1 cellular context compared by ENCODE assay signal in the genomic region with DNA sequence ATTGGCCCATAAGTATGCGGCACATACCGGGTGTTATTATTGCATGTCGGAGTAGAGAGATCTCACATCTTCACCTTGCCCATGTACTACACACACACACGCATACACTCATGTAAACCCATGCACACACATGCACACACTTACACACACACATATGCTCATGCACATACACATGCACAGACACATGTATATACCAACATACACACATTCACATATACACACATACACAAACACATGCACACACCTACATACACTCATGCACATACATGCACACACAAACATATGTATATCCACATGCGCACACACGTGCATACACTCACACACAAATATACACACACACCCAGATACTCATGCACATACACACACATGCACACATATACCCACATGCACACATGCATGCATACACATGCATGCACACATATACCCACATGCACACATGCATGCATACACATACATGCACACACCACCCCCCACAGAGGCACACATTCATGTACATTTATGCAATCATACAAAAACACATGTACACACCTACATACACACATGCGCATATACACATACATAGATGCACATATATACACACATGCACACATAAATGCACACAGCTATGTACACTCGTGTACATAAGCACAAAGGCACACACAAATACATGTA.
TF ChIP-seq lines count a peak whose summit lies in the region.

No MANE protein-coding gene starts in this region.

TF ChIP-seq in HCT116, 20 proteins besides CTCF, POLR2A, EP300 and RAD21:
- TF ChIP-seq FOSL1 (IDR thresholded peaks at IDR 0.05; ENCODE audit: low read depth) (no peak), CBX3 (IDR thresholded peaks at IDR 0.05; ENCODE audit: low read depth) (no peak), SIN3A (IDR thresholded peaks at IDR 0.05; ENCODE audit: low read depth) (no peak), TCF7L2 (IDR thresholded peaks at IDR 0.05; ENCODE audit: borderline replicate concordance, extremely low read depth, insufficient read depth, insufficient read length) (no peak), SP1 (IDR thresholded peaks at IDR 0.05; ENCODE audit: low read depth) (no peak), POLR2AphosphoS5 (IDR thresholded peaks at IDR 0.05; ENCODE audit: low read depth, low read length) (no peak), JUND (IDR thresholded peaks at IDR 0.05) (no peak), ELF1 (IDR thresholded peaks at IDR 0.05; ENCODE audit: borderline replicate concordance, low read depth) (no peak), EGR1 (IDR thresholded peaks at IDR 0.05; ENCODE audit: low read depth) (no peak), ZFX (IDR thresholded peaks at IDR 0.05) (no peak), ZNF274 (IDR thresholded peaks at IDR 0.05; ENCODE audit: low read depth, low read length) (no peak), EZH2phosphoT487 (IDR thresholded peaks at IDR 0.05; ENCODE audit: borderline replicate concordance) (no peak), YY1 (IDR thresholded peaks at IDR 0.05; ENCODE audit: extremely low read depth, insufficient replicate concordance, low read depth, low read length) (no peak), CEBPB (IDR thresholded peaks at IDR 0.05; ENCODE audit: low read depth) (no peak), EZH2 (IDR thresholded peaks at IDR 0.05) (no peak)
- TF ChIP-seq, protein P1, sequence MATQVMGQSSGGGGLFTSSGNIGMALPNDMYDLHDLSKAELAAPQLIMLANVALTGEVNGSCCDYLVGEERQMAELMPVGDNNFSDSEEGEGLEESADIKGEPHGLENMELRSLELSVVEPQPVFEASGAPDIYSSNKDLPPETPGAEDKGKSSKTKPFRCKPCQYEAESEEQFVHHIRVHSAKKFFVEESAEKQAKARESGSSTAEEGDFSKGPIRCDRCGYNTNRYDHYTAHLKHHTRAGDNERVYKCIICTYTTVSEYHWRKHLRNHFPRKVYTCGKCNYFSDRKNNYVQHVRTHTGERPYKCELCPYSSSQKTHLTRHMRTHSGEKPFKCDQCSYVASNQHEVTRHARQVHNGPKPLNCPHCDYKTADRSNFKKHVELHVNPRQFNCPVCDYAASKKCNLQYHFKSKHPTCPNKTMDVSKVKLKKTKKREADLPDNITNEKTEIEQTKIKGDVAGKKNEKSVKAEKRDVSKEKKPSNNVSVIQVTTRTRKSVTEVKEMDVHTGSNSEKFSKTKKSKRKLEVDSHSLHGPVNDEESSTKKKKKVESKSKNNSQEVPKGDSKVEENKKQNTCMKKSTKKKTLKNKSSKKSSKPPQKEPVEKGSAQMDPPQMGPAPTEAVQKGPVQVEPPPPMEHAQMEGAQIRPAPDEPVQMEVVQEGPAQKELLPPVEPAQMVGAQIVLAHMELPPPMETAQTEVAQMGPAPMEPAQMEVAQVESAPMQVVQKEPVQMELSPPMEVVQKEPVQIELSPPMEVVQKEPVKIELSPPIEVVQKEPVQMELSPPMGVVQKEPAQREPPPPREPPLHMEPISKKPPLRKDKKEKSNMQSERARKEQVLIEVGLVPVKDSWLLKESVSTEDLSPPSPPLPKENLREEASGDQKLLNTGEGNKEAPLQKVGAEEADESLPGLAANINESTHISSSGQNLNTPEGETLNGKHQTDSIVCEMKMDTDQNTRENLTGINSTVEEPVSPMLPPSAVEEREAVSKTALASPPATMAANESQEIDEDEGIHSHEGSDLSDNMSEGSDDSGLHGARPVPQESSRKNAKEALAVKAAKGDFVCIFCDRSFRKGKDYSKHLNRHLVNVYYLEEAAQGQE (IDR thresholded peaks at IDR 0.05; ENCODE audit: low read depth) = no peak
- TF ChIP-seq, protein P2, sequence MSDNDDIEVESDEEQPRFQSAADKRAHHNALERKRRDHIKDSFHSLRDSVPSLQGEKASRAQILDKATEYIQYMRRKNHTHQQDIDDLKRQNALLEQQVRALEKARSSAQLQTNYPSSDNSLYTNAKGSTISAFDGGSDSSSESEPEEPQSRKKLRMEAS (IDR thresholded peaks at IDR 0.05) = no peak
- TF ChIP-seq, protein P3, sequence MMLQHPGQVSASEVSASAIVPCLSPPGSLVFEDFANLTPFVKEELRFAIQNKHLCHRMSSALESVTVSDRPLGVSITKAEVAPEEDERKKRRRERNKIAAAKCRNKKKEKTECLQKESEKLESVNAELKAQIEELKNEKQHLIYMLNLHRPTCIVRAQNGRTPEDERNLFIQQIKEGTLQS (IDR thresholded peaks at IDR 0.05) = no peak
